Comparison of ENCODE assay signal across 1 cellular context in the genomic region with DNA sequence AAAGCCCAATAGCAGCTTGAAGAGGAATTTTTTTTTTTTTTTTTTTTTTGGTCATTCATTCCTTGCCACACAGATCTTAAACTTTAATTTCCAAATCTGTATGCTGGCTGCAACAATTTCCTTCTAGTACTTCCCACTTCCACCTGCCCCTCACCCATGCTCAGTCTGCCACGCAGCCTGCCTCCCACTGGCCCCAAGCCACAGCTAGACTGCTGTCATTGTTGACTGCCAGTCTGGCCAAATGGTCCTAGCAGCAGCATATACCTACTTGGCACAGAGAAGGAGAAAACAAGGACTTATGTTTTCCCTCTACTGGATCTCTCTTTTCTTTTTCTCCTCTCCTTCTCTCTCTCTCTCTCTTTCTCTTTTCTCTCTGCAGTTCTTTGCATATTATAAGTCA.
TF ChIP-seq lines count a peak whose summit lies in the region.

No MANE protein-coding gene starts in this region.

TF ChIP-seq in GM23338, 12 proteins besides CTCF, POLR2A, EP300 and RAD21 (continued from another document):
- TF ChIP-seq STAT1 (IDR thresholded peaks at IDR 0.05; ENCODE audit: unreplicated experiment) (no peak), NANOG (IDR thresholded peaks at IDR 0.05; ENCODE audit: borderline replicate concordance) (no peak)
